8 cellular contexts compared by ENCODE assay signal in the genomic region with DNA sequence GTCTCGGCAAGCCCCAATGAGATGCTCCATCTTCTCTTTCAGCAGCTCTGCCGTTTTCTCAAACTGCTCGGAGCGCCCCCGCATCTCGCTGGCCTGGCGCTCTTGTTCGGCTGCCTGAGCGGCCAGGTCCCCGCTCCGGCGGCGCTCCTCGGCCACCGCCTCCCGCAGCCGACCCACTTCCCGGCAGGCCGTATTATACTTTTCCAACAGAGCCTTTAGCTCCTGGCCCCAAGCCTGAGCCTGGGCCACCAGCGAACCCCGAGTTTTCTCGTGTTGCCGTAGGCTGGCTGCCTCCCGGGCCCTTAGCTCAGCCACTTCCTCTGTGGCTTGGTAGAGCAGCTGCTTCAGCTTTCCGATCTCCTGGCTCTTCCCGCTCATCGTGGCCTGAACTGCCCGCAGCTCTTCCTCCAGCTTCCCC. TPM values are rescaled to one million over a fixed set of nuclear protein-coding genes. Genes with fewer than 3 reads are reported as not detected.
A peak's percentile ranks its signal among the peaks of the same experiment; 100 is the strongest.
DNase-seq lines count a peak whose midpoint lies in the region; ATAC-seq and TF ChIP-seq lines count a peak whose summit lies in the region.

No MANE protein-coding gene starts in this region.

- no peaks in the 10 kb centered on the region; the same call in 1 of the 2 replicates for H3K36me3 Mint-ChIP-seq in WTC11

- H2AFZ ChIP-seq in SK-N-SH (ENCODE audit: low read depth) = no peak overlapping the region

- DNase-seq in GM12864 (ENCODE audit: low read depth) (no peak), WTC11 (ENCODE audit: low spot score) (peak; percentile 57), dorsolateral prefrontal cortex (peak in 8 of 10 donors; percentile 17 to 67 (median 48)), NCI-H1048 (lab: John Stamatoyannopoulos, UW) (no peak), SK-N-SH (no peak), DMS114 treated with DMSO at 0.1 percent for 48 hours (lab: John Stamatoyannopoulos, UW; ENCODE audit: unreplicated experiment) (no peak)
- peak; percentile 22 to 28 for DNase-seq in stimulated activated CD4-positive, alpha-beta T cell treated with anti-CD3 and anti-CD28 coated beads, Interleukin-4, amount 100 ng/mL, for 48 hours (ENCODE audit: low read depth in 2 of 2)

- H3K27ac ChIP-seq in dorsolateral prefrontal cortex (peak overlapping the region in 56 of 59 donors; percentile 26 to 90 (median 78)), liver (ENCODE audit: low read depth in 1 of 2, low read length in 2 of 2) (peak overlapping the region; percentile 29 to 58), SK-N-SH (ENCODE audit: low read depth in 2 of 2, low read length in 1 of 2) (no peak overlapping the region)

- TF ChIP-seq EP300 in SK-N-SH (IDR thresholded peaks at IDR 0.05; ENCODE audit: borderline replicate concordance in 1 of 2, low read depth in 1 of 2, low read length in 1 of 2) = no peak

- WGBS in liver = 5% methylated on average over 28 of the region's 28 CpGs
- 84% methylated on average over 27 of the region's 28 CpGs for WGBS in SK-N-SH (ENCODE audit: low lambda C conversion rate)

- no peaks in the 10 kb centered on the region for H3K9me3 ChIP-seq in liver (ENCODE audit: control insufficient read depth in 4 of 4, low read length in 3 of 4)
- no peaks in the 10 kb centered on the region for H3K9me3 ChIP-seq in SK-N-SH

- POLR2A ChIA-PET in WTC11 (lab: Charles Lee) (interaction anchor here (0.5 to 2.9 kb wide), 5 partner anchors 9 to 56 kb away, joined by 3 to 46 read pairs (median 4); partner anchors contain the start of gene PIAS3), SK-N-SH (lab: Yijun Ruan, JAX) (no interaction called here)

- H3K9ac ChIP-seq in liver (ENCODE audit: low read depth in 1 of 2, low read length in 2 of 2) = peak overlapping the region; percentile 42 to 67
- no peak overlapping the region for H3K9ac ChIP-seq in SK-N-SH

- no peaks in the 10 kb centered on the region for H3K27me3 ChIP-seq in dorsolateral prefrontal cortex
- peaks cover 0 to 5% (median 0%) of the 10 kb centered on the region in 4 donors for H3K27me3 ChIP-seq in liver (ENCODE audit: control insufficient read depth in 4 of 4, insufficient read depth in 4 of 4, low read length in 3 of 4)
- H3K27me3 ChIP-seq in SK-N-SH (ENCODE audit: insufficient read depth) = no peaks in the 10 kb centered on the region; the same call in 1 of the 2 replicates

- no peaks in the 10 kb centered on the region for H3F3A ChIP-seq in SK-N-SH (replicated peaks; ENCODE audit: insufficient read depth)

- peak overlapping the region; percentile 69 for H3K4me3 Mint-ChIP-seq in WTC11

- CTCF ChIA-PET in WTC11 (lab: Charles Lee) = interaction anchor here (0.9 to 2.9 kb wide), 16 partner anchors 9 to 161 kb away, joined by 3 to 67 read pairs (median 6); partner anchors contain the start of genes ANKRD34A, ANKRD35, NUDT17 and PIAS3
- CTCF ChIA-PET in SK-N-SH (lab: Yijun Ruan, JAX) = interaction anchor here (0.8 to 3.0 kb wide), 5 partner anchors 14 to 135 kb away, joined by 3 to 12 read pairs (median 6); partner anchors contain the start of genes ITGA10, NUDT17 and PIAS3

- peaks cover 39% of the 10 kb centered on the region for H3K27me3 Mint-ChIP-seq in WTC11 (ENCODE audit: low read depth)

- H3K4me1 ChIP-seq in liver (ENCODE audit: control insufficient read depth in 4 of 4, insufficient read depth in 4 of 4, low read length in 3 of 4) = peaks cover 0 to 16% (median 10%) of the 10 kb centered on the region in 4 donors
- no peaks in the 10 kb centered on the region for H3K4me1 ChIP-seq in SK-N-SH (ENCODE audit: control insufficient read depth in 1 of 2, insufficient read depth in 2 of 2, low read depth in 1 of 2, low read length in 1 of 2)

- no peaks in the 10 kb centered on the region for H4K20me1 ChIP-seq in SK-N-SH (ENCODE audit: insufficient read depth)

- no peaks in the 10 kb centered on the region for H3K9me2 ChIP-seq in SK-N-SH

- H3K36me3 ChIP-seq in liver (ENCODE audit: control insufficient read depth in 4 of 4, insufficient read depth in 3 of 4, low read depth in 1 of 4, low read length in 3 of 4) (no peaks in the 10 kb centered on the region), SK-N-SH (replicated peaks in 1 of 2; ENCODE audit: control insufficient read depth in 1 of 2, insufficient read depth in 2 of 2, low read length in 1 of 2) (no peaks in the 10 kb centered on the region)

- no peaks in the 10 kb centered on the region for H3K9me3 Mint-ChIP-seq in WTC11

- H3K4me2 ChIP-seq in SK-N-SH = no peak overlapping the region

- ATAC-seq in WTC11 = peak; percentile 71

- intact Hi-C loops in dorsolateral prefrontal cortex (cut with DNase I) = no loop called here

- no peaks in the 10 kb centered on the region for H3K79me2 ChIP-seq in SK-N-SH (ENCODE audit: insufficient read depth)

- no peak overlapping the region for H3K27ac Mint-ChIP-seq in WTC11

- peaks cover 37% of the 10 kb centered on the region for H3K4me1 Mint-ChIP-seq in WTC11

- H3K4me3 ChIP-seq in GM12864 (ENCODE audit: low read depth, low read length) = peak overlapping the region; percentile 18; the same call in 1 of the 2 replicates
- peak overlapping the region; percentile 36 to 73 (median 56) for H3K4me3 ChIP-seq in dorsolateral prefrontal cortex
- peak overlapping the region; percentile 57 to 77 (median 65) for H3K4me3 ChIP-seq in liver (ENCODE audit: low read depth in 1 of 3, low read length in 3 of 3)
- H3K4me3 ChIP-seq in SK-N-SH (ENCODE audit: low read depth in 2 of 2, low read length in 1 of 2) = no peak overlapping the region

- TF ChIP-seq CTCF in GM12864 (IDR thresholded peaks at IDR 0.05; ENCODE audit: low read depth, low read length, missing control alignments) (no peak), WTC11 (IDR thresholded peaks at IDR 0.05) (no peak), dorsolateral prefrontal cortex (IDR thresholded peaks at IDR 0.05 in 54 of 56, conservative IDR thresholded peaks at IDR 0.05 in 2 of 56; ENCODE audit: low read depth in 1 of 56, partially characterized antibody in 56 of 56) (peak in 10 of 56 donors; percentile 4 to 30 (median 12)), liver (IDR thresholded peaks at IDR 0.05; ENCODE audit: low read depth, low read length, missing input control) (no peak), SK-N-SH (IDR thresholded peaks at IDR 0.05) (no peak)

- no peak for TF ChIP-seq RAD21 in liver (IDR thresholded peaks at IDR 0.05)
- no peak for TF ChIP-seq RAD21 in SK-N-SH (IDR thresholded peaks at IDR 0.05; ENCODE audit: low read length)

TF ChIP-seq in WTC11, 78 proteins besides CTCF, POLR2A, EP300 and RAD21 (continues in another document):
- no peak for TF ChIP-seq PRRX2 (CRISPR knock-in tag; IDR thresholded peaks at IDR 0.05)
- no peak for TF ChIP-seq ZMAT4 (CRISPR knock-in tag; IDR thresholded peaks at IDR 0.05)

TF ChIP-seq in liver, 16 proteins besides CTCF, POLR2A, EP300 and RAD21 (continues in another document):
- TF ChIP-seq MAX (IDR thresholded peaks at IDR 0.05) = no peak
- TF ChIP-seq GABPA (IDR thresholded peaks at IDR 0.05 in 1 of 2, conservative IDR thresholded peaks at IDR 0.05 in 1 of 2) = no peak
- TF ChIP-seq HNF4G (IDR thresholded peaks at IDR 0.05) = no peak

TF ChIP-seq in SK-N-SH, 30 proteins besides CTCF, POLR2A, EP300 and RAD21:
- no peak for TF ChIP-seq TCF12 (IDR thresholded peaks at IDR 0.05)
- no peak for TF ChIP-seq NFIC (IDR thresholded peaks at IDR 0.05; ENCODE audit: borderline replicate concordance)
- TF ChIP-seq FOXM1 (IDR thresholded peaks at IDR 0.05; ENCODE audit: low read depth) = no peak
- TF ChIP-seq SIN3A (IDR thresholded peaks at IDR 0.05; ENCODE audit: borderline replicate concordance, low read depth, low read length) = no peak
- no peak for TF ChIP-seq GABPA (IDR thresholded peaks at IDR 0.05; ENCODE audit: low read depth)
- TF ChIP-seq TEAD4 (IDR thresholded peaks at IDR 0.05; ENCODE audit: borderline replicate concordance, insufficient read depth) = no peak
- TF ChIP-seq YY1 (IDR thresholded peaks at IDR 0.05; ENCODE audit: low read depth) = no peak
- no peak for TF ChIP-seq SMC3 (IDR thresholded peaks at IDR 0.05; ENCODE audit: low read depth, low read length)

RNA-seq across cellular contexts. Expression of gene PIAS3, which starts 13.1 kb away (rescaled TPM):
- total RNA-seq in WTC11 (2021) (44.9 to 52.4 TPM (median 49.6 TPM) in 3 replicates), dorsolateral prefrontal cortex (10 to 100 TPM; 21.8 to 43.6 (median 31.9) TPM), liver (1 to 10 TPM; 1.7 to 3.4 TPM)
- polyA plus RNA-seq in liver (1 to 10 TPM; 4.5 to 6.3 TPM), SK-N-SH (2012; rRNA removed) (35.5 and 39.1 TPM in 2 replicates)
- polyA plus RNA-seq in SK-N-SH (2012; cell fraction: cytosol; rRNA removed) = 16.1 and 18.8 TPM in 2 replicates
- 157 and 192 TPM in 2 replicates for polyA plus RNA-seq in SK-N-SH (2012; cell fraction: nucleus; rRNA removed)

RNA-seq across cellular contexts. Expression of gene ANKRD35, which starts 13.7 kb away (rescaled TPM):
- total RNA-seq in WTC11 (2021) (2.7 to 3.2 TPM (median 2.9 TPM) in 3 replicates), dorsolateral prefrontal cortex (10 to 100 TPM in 13 of 120 experiments, 1 to 10 TPM in 107; 2.2 to 12.7 (median 7.2) TPM), liver (1 to 10 TPM in 1 of 2 donors, under 1 TPM in 1; 0.05 to 1.2 TPM)
- polyA plus RNA-seq in liver (1 to 10 TPM; 1.6 to 1.9 TPM), SK-N-SH (2012; rRNA removed) (0.05 and 0.08 TPM in 2 replicates)
- 0.05 and 0.07 TPM in 2 replicates for polyA plus RNA-seq in SK-N-SH (2012; cell fraction: cytosol; rRNA removed)
- polyA plus RNA-seq in SK-N-SH (2012; cell fraction: nucleus; rRNA removed) = 0.10 and 0.11 TPM in 2 replicates

RNA-seq across cellular contexts. Expression of gene NUDT17, which starts 26.6 kb away (rescaled TPM):
- total RNA-seq in WTC11 (2021) = 2.7 to 3.5 TPM (median 3.3 TPM) in 3 replicates
- total RNA-seq in dorsolateral prefrontal cortex = 10 to 100 TPM in 1 of 120 experiments, 1 to 10 TPM in 119; 2.6 to 10.1 (median 5.5) TPM
- 1 to 10 TPM in 1 of 2 donors, under 1 TPM in 1; 0.59 to 2.1 TPM for total RNA-seq in liver
- polyA plus RNA-seq in liver = 1 to 10 TPM in 1 of 2 donors, under 1 TPM in 1; 0.78 to 1.3 TPM
- 7.8 and 8.1 TPM in 2 replicates for polyA plus RNA-seq in SK-N-SH (2012; rRNA removed)
- 4.3 and 5.9 TPM in 2 replicates for polyA plus RNA-seq in SK-N-SH (2012; cell fraction: cytosol; rRNA removed)
- polyA plus RNA-seq in SK-N-SH (2012; cell fraction: nucleus; rRNA removed) = 20.7 and 25.9 TPM in 2 replicates

RNA-seq across cellular contexts. Expression of gene ITGA10, which starts 37.8 kb away (rescaled TPM):
- 0.31 to 0.34 TPM (median 0.32 TPM) in 3 replicates for total RNA-seq in WTC11 (2021)
- total RNA-seq in dorsolateral prefrontal cortex = 10 to 100 TPM in 14 of 120 experiments, 1 to 10 TPM in 106; 1.3 to 18.3 (median 5.9) TPM
- 1 to 10 TPM in 1 of 2 donors, under 1 TPM in 1; 0.23 to 2.2 TPM for total RNA-seq in liver
- polyA plus RNA-seq in liver = under 1 TPM; 0.20 to 0.61 TPM
- polyA plus RNA-seq in SK-N-SH (2012; rRNA removed) = 2.1 and 2.6 TPM in 2 replicates
- polyA plus RNA-seq in SK-N-SH (2012; cell fraction: cytosol; rRNA removed) = 0.70 and 1.0 TPM in 2 replicates
- 12.8 and 13.2 TPM in 2 replicates for polyA plus RNA-seq in SK-N-SH (2012; cell fraction: nucleus; rRNA removed)

RNA-seq across cellular contexts. Expression of gene PEX11B, which starts 46.5 kb away (rescaled TPM):
- 10.9 to 12.5 TPM (median 11.8 TPM) in 3 replicates for total RNA-seq in WTC11 (2021)
- total RNA-seq in dorsolateral prefrontal cortex = 10 to 100 TPM; 25.0 to 72.0 (median 54.2) TPM
- total RNA-seq in liver = 10 to 100 TPM; 13.4 to 18.2 TPM
- 10 to 100 TPM; 14.0 to 21.0 TPM for polyA plus RNA-seq in liver
- polyA plus RNA-seq in SK-N-SH (2012; rRNA removed) = 26.1 and 34.5 TPM in 2 replicates
- polyA plus RNA-seq in SK-N-SH (2012; cell fraction: cytosol; rRNA removed) = 31.8 and 32.7 TPM in 2 replicates
- polyA plus RNA-seq in SK-N-SH (2012; cell fraction: nucleus; rRNA removed) = 17.8 and 27.8 TPM in 2 replicates

Comparison
In these comparisons a context has a peak if more than half of its experiments do, and no peak if none do; other contexts are left out.
1. DNase-seq: peak in WTC11 (single experiment), dorsolateral prefrontal cortex (8 of 10) and stimulated activated CD4-positive, alpha-beta T cell treated with anti-CD3 and anti-CD28 coated beads, Interleukin-4, amount 100 ng/mL, for 48 hours (2 of 2); none in GM12864 (single experiment), NCI-H1048 (single experiment), SK-N-SH (single experiment) and DMS114 treated with DMSO at 0.1 percent for 48 hours (single experiment).
2. H3K4me3 ChIP-seq: peak in GM12864 (single experiment), dorsolateral prefrontal cortex (59 of 59) and liver (3 of 3); none in SK-N-SH (0 of 2).
3. H3K27ac ChIP-seq: peak in dorsolateral prefrontal cortex (56 of 59) and liver (2 of 2); none in SK-N-SH (0 of 2).
4. RNA of gene PIAS3, which starts 13.1 kb away (total RNA-seq): 44.9 to 52.4 TPM in WTC11 and 21.8 to 43.6 TPM in dorsolateral prefrontal cortex; 1.7 to 3.4 TPM in liver; every median in the first group is over 4 times any median in the second.